Comparison of ENCODE assay signal across 8 cellular contexts in the genomic region with DNA sequence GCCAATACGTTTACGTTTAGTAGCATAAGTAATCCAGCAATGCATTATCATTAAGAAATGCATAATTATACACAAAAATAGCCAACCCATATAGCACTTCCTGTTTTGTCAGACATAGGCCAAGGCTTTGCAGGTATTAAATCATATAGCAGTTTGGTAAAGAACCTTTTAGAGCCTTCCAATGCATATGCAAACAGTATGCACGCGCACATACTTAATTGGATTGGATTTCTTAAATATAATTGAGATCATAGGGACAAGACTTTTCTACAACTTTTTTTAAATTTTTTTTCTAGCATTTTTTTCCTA. TPM values are rescaled to one million over a fixed set of nuclear protein-coding genes. Genes with fewer than 3 reads are reported as not detected.
DNase-seq lines count a peak whose midpoint lies in the region; ATAC-seq and TF ChIP-seq lines count a peak whose summit lies in the region.

No MANE protein-coding gene starts in this region.

- H3K27ac ChIP-seq in liver (ENCODE audit: low read depth in 1 of 2, low read length in 2 of 2) (peak overlapping the region; percentile 77), transverse colon (peak overlapping the region; percentile 90 to 96 (median 92))

- no peak for TF ChIP-seq POLR2A in transverse colon (IDR thresholded peaks at IDR 0.05)

- H3K36me3 ChIP-seq in liver (ENCODE audit: control insufficient read depth in 4 of 4, insufficient read depth in 3 of 4, low read depth in 1 of 4, low read length in 3 of 4) (peaks cover 0 to 10% (median 5%) of the 10 kb centered on the region in 4 donors), transverse colon (peaks cover 0 to 4% (median 2%) of the 10 kb centered on the region in 4 donors)

- H3K4me1 Mint-ChIP-seq in activated naive CD4-positive, alpha-beta T cell treated with anti-CD3 and anti-CD28 coated beads, Interleukin-2, amount 10 ng/mL, durations not matched to agents 7 days and 5 days, result peaks cover 42% of the 10 kb centered on the region
- peaks cover 31% of the 10 kb centered on the region for H3K4me1 Mint-ChIP-seq in activated naive CD8-positive, alpha-beta T cell (ENCODE audit: low read depth)

- H3K36me3 Mint-ChIP-seq in activated naive CD4-positive, alpha-beta T cell treated with anti-CD3 and anti-CD28 coated beads, Interleukin-2, amount 10 ng/mL, durations not matched to agents 7 days and 5 days, result peaks cover 18% of the 10 kb centered on the region
- H3K36me3 Mint-ChIP-seq in activated naive CD8-positive, alpha-beta T cell, result peaks cover 3% of the 10 kb centered on the region

- H3K4me3 ChIP-seq in liver (ENCODE audit: low read depth in 1 of 3, low read length in 3 of 3), result peak overlapping the region; percentile 89 to 95 (median 94)
- peak overlapping the region; percentile 76 to 91 (median 86) for H3K4me3 ChIP-seq in transverse colon

- in situ Hi-C loops in transverse colon (cut with MboI; ENCODE audit: low pct_ligation_motif_present in 1 of 4, low pct_unique_long_range_greater_than_20kb in 1 of 4, low sequenced_read_pairs in 3 of 4), result no loop called here

- H3K27ac Mint-ChIP-seq in activated naive CD4-positive, alpha-beta T cell treated with anti-CD3 and anti-CD28 coated beads, Interleukin-2, amount 10 ng/mL, durations not matched to agents 7 days and 5 days, result peak overlapping the region; percentile 94
- H3K27ac Mint-ChIP-seq in activated naive CD8-positive, alpha-beta T cell, result peak overlapping the region; percentile 96

- peak overlapping the region; percentile 98 for H3K4me3 Mint-ChIP-seq in activated naive CD4-positive, alpha-beta T cell treated with anti-CD3 and anti-CD28 coated beads, Interleukin-2, amount 10 ng/mL, durations not matched to agents 7 days and 5 days
- H3K4me3 Mint-ChIP-seq in activated naive CD8-positive, alpha-beta T cell, result peak overlapping the region; percentile 98

- DNase-seq in activated naive CD4-positive, alpha-beta T cell treated with anti-CD3 and anti-CD28 coated beads, Interleukin-2, amount 10 ng/mL, durations not matched to agents 7 days and 5 days, result no peak
- no peak for DNase-seq in activated naive CD4-positive, alpha-beta T cell (lab: John Stamatoyannopoulos, UW)
- DNase-seq in transverse colon (no peak), SKM-1 treated with dmso at 0.1 percent for 144 hours (lab: John Stamatoyannopoulos, UW; ENCODE audit: unreplicated experiment) (no peak), cerebellum (ENCODE audit: low spot score) (no peak)

- TF ChIP-seq EP300 in transverse colon (IDR thresholded peaks at IDR 0.05; ENCODE audit: low read depth), result no peak

- WGBS in liver, result 51% methylated on average over 4 of the region's 4 CpGs
- WGBS in transverse colon (ENCODE audit: low coverage in 1 of 2), 2 donors, result 48 to 100% methylated on average over 1 to 4 of the region's 4 CpGs

- H3K9me3 Mint-ChIP-seq in activated naive CD4-positive, alpha-beta T cell treated with anti-CD3 and anti-CD28 coated beads, Interleukin-2, amount 10 ng/mL, durations not matched to agents 7 days and 5 days, result no peaks in the 10 kb centered on the region
- H3K9me3 Mint-ChIP-seq in activated naive CD8-positive, alpha-beta T cell (ENCODE audit: low read depth), result no peaks in the 10 kb centered on the region

- TF ChIP-seq CTCF in liver (IDR thresholded peaks at IDR 0.05; ENCODE audit: low read depth, low read length, missing input control) (no peak), transverse colon (IDR thresholded peaks at IDR 0.05) (no peak)

- TF ChIP-seq RAD21 in liver (IDR thresholded peaks at IDR 0.05), result no peak

- ATAC-seq in GM18907 (IDR thresholded peaks at IDR 0.05; ENCODE audit: unreplicated experiment), result no peak

- H3K9ac ChIP-seq in liver (ENCODE audit: low read depth in 1 of 2, low read length in 2 of 2), result peak overlapping the region in 1 of 2 donors; percentile 58

- intact Hi-C loops in transverse colon (cut with DNase I; ENCODE audit: low total_unique reads), result no loop called here

- H3K27me3 Mint-ChIP-seq in activated naive CD4-positive, alpha-beta T cell treated with anti-CD3 and anti-CD28 coated beads, Interleukin-2, amount 10 ng/mL, durations not matched to agents 7 days and 5 days, result peaks cover 17% of the 10 kb centered on the region
- H3K27me3 Mint-ChIP-seq in activated naive CD8-positive, alpha-beta T cell, result no peaks in the 10 kb centered on the region

- H3K27me3 ChIP-seq in liver (ENCODE audit: control insufficient read depth in 4 of 4, insufficient read depth in 4 of 4, low read length in 3 of 4), result no peaks in the 10 kb centered on the region
- no peaks in the 10 kb centered on the region for H3K27me3 ChIP-seq in transverse colon

- peaks cover 5 to 14% (median 11%) of the 10 kb centered on the region in 4 donors for H3K4me1 ChIP-seq in liver (ENCODE audit: control insufficient read depth in 4 of 4, insufficient read depth in 4 of 4, low read length in 3 of 4)
- H3K4me1 ChIP-seq in transverse colon, result peaks cover 10 to 24% (median 15%) of the 10 kb centered on the region in 4 donors

- CTCF ChIA-PET in activated naive CD4-positive, alpha-beta T cell treated with anti-CD3 and anti-CD28 coated beads, Interleukin-2, amount 10 ng/mL, durations not matched to agents 7 days and 5 days (lab: Charles Lee), result interaction anchor here (2.9 kb wide), 1 partner anchor 23 kb away, joined by 12 read pairs; no protein-coding TSS in a partner anchor

- H3K9me3 ChIP-seq in liver (ENCODE audit: control insufficient read depth in 4 of 4, low read length in 3 of 4) (no peaks in the 10 kb centered on the region), transverse colon (no peaks in the 10 kb centered on the region)

TF ChIP-seq in liver, 16 proteins besides CTCF, POLR2A, EP300 and RAD21:
- TF ChIP-seq HNF4A (conservative IDR thresholded peaks at IDR 0.05), result no peak
- TF ChIP-seq, protein P1, sequence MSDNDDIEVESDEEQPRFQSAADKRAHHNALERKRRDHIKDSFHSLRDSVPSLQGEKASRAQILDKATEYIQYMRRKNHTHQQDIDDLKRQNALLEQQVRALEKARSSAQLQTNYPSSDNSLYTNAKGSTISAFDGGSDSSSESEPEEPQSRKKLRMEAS (IDR thresholded peaks at IDR 0.05), result no peak
- no peak for TF ChIP-seq JUND (IDR thresholded peaks at IDR 0.05)
- TF ChIP-seq RXRA (IDR thresholded peaks at IDR 0.05), result no peak
- no peak for TF ChIP-seq FOXA1 (IDR thresholded peaks at IDR 0.05)
- TF ChIP-seq, protein P2, sequence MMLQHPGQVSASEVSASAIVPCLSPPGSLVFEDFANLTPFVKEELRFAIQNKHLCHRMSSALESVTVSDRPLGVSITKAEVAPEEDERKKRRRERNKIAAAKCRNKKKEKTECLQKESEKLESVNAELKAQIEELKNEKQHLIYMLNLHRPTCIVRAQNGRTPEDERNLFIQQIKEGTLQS (IDR thresholded peaks at IDR 0.05), result no peak
- no peak for TF ChIP-seq NR2F2 (IDR thresholded peaks at IDR 0.05)
- TF ChIP-seq FOXA2 (IDR thresholded peaks at IDR 0.05), result no peak
- no peak for TF ChIP-seq HNF4G (IDR thresholded peaks at IDR 0.05)
- no peak for TF ChIP-seq SP1 (IDR thresholded peaks at IDR 0.05)
- no peak for TF ChIP-seq YY1 (IDR thresholded peaks at IDR 0.05)
- TF ChIP-seq TAF1 (conservative IDR thresholded peaks at IDR 0.05), result no peak
- TF ChIP-seq, protein P3, sequence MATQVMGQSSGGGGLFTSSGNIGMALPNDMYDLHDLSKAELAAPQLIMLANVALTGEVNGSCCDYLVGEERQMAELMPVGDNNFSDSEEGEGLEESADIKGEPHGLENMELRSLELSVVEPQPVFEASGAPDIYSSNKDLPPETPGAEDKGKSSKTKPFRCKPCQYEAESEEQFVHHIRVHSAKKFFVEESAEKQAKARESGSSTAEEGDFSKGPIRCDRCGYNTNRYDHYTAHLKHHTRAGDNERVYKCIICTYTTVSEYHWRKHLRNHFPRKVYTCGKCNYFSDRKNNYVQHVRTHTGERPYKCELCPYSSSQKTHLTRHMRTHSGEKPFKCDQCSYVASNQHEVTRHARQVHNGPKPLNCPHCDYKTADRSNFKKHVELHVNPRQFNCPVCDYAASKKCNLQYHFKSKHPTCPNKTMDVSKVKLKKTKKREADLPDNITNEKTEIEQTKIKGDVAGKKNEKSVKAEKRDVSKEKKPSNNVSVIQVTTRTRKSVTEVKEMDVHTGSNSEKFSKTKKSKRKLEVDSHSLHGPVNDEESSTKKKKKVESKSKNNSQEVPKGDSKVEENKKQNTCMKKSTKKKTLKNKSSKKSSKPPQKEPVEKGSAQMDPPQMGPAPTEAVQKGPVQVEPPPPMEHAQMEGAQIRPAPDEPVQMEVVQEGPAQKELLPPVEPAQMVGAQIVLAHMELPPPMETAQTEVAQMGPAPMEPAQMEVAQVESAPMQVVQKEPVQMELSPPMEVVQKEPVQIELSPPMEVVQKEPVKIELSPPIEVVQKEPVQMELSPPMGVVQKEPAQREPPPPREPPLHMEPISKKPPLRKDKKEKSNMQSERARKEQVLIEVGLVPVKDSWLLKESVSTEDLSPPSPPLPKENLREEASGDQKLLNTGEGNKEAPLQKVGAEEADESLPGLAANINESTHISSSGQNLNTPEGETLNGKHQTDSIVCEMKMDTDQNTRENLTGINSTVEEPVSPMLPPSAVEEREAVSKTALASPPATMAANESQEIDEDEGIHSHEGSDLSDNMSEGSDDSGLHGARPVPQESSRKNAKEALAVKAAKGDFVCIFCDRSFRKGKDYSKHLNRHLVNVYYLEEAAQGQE (IDR thresholded peaks at IDR 0.05), result no peak
- TF ChIP-seq EGR1 (IDR thresholded peaks at IDR 0.05; ENCODE audit: low read depth in 2 of 2), result no peak
- TF ChIP-seq, protein P4, sequence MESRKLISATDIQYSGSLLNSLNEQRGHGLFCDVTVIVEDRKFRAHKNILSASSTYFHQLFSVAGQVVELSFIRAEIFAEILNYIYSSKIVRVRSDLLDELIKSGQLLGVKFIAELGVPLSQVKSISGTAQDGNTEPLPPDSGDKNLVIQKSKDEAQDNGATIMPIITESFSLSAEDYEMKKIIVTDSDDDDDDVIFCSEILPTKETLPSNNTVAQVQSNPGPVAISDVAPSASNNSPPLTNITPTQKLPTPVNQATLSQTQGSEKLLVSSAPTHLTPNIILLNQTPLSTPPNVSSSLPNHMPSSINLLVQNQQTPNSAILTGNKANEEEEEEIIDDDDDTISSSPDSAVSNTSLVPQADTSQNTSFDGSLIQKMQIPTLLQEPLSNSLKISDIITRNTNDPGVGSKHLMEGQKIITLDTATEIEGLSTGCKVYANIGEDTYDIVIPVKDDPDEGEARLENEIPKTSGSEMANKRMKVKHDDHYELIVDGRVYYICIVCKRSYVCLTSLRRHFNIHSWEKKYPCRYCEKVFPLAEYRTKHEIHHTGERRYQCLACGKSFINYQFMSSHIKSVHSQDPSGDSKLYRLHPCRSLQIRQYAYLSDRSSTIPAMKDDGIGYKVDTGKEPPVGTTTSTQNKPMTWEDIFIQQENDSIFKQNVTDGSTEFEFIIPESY (IDR thresholded peaks at IDR 0.05), result no peak
- TF ChIP-seq GABPA (IDR thresholded peaks at IDR 0.05 in 1 of 2, conservative IDR thresholded peaks at IDR 0.05 in 1 of 2), result no peak

RNA-seq across cellular contexts. Expression of a gene that starts 0.7 kb away (rescaled TPM):
- total RNA-seq in liver, result 10 to 100 TPM; 29.0 to 38.0 TPM
- 10 to 100 TPM in 1 of 2 donors, 1 to 10 TPM in 1; 9.9 to 10.5 TPM for polyA plus RNA-seq in liver
- total RNA-seq in transverse colon, result 100 to 1,000 TPM in 3 of 4 donors, 10 to 100 TPM in 1; 36.7 to 160 (median 112) TPM
- 67.9 TPM for total RNA-seq in cerebellum
